16 cellular contexts compared by ENCODE assay signal in genomic region chr17:76881408-76881807, GRCh38. TPM values are rescaled to one million over a fixed set of nuclear protein-coding genes. Genes with fewer than 3 reads are reported as not detected.
DNase-seq lines count a peak whose midpoint lies in the region; ATAC-seq and TF ChIP-seq lines count a peak whose summit lies in the region.
"Had no signal": no experiment of that assay in that cellular context is flagged by ENCODE, and none has a peak within 500 bp of the region (broad histone marks: within the 10 kb centered on the region; RNA-seq: fewer than 3 reads in every experiment).

No MANE protein-coding gene starts in this region.

- DNase-seq in glutamatergic neuron (no peak), osteoblast (ENCODE audit: insufficient read length, low spot score, missing footprints) (peak; percentile 17), GM13977 (ENCODE audit: low spot score) (no peak)
- DNase-seq in activated CD4-positive, alpha-beta T cell treated with anti-CD3 and anti-CD28 coated beads, Interleukin-2, amount 50 U/mL, for 4 hours, result no peak
- DNase-seq: CD4-positive, alpha-beta T cell; CD8-positive, alpha-beta memory T cell; DMS 273 treated with DMSO at 0.1 percent for 48 hours; DMS79; EL; GDM1; GOT3 had no signal

- TF ChIP-seq CTCF in HEK293 (tag by site-specific recombination; IDR thresholded peaks at IDR 0.05) (no peak), glutamatergic neuron (IDR thresholded peaks at IDR 0.05; ENCODE audit: partially characterized antibody, unreplicated experiment) (no peak), osteoblast (IDR thresholded peaks at IDR 0.05; ENCODE audit: extremely low read depth, low read depth, low read length) (no peak), GM13977 (IDR thresholded peaks at IDR 0.05; ENCODE audit: extremely low read depth, insufficient read depth, missing control alignments) (no peak)

- H3K9me3 ChIP-seq in HEK293 (ENCODE audit: control insufficient read depth, insufficient read depth, low read depth, low read length), result no peaks in the 10 kb centered on the region
- H3K9me3 ChIP-seq in osteoblast (ENCODE audit: low read depth, low read length), result no peaks in the 10 kb centered on the region
- H3K9me3 ChIP-seq: HAP-1 had no signal

- no peaks in the 10 kb centered on the region for H4K20me1 ChIP-seq in osteoblast (ENCODE audit: insufficient read depth, low read length)

- POLR2A ChIA-PET in HEK293 (lab: Yijun Ruan, JAX), result no interaction called here

- peaks cover 2% of the 10 kb centered on the region for H3K27me3 Mint-ChIP-seq in glutamatergic neuron (ENCODE audit: unreplicated experiment)
- H3K27me3 Mint-ChIP-seq: CD4-positive, alpha-beta T cell had no signal

- H3K27ac Mint-ChIP-seq in glutamatergic neuron (ENCODE audit: unreplicated experiment), result no peak overlapping the region
- H3K27ac Mint-ChIP-seq: CD14-positive monocyte; CD4-positive, alpha-beta T cell; CD8-positive, alpha-beta memory T cell had no signal

- H3K79me2 ChIP-seq in osteoblast (ENCODE audit: insufficient read depth, low read length), result no peaks in the 10 kb centered on the region

- no peaks in the 10 kb centered on the region for H3K9me3 Mint-ChIP-seq in glutamatergic neuron (ENCODE audit: unreplicated experiment)
- H3K9me3 Mint-ChIP-seq: CD4-positive, alpha-beta T cell; CD8-positive, alpha-beta memory T cell had no signal

- peak overlapping the region; percentile 43 for H3K4me3 Mint-ChIP-seq in glutamatergic neuron (ENCODE audit: unreplicated experiment)
- H3K4me3 Mint-ChIP-seq: CD14-positive monocyte; CD4-positive, alpha-beta T cell; CD8-positive, alpha-beta memory T cell had no signal

- CTCF ChIA-PET in HEK293 (lab: Yijun Ruan, JAX), result no interaction called here

- no peak overlapping the region for H3K4me2 ChIP-seq in osteoblast (ENCODE audit: insufficient read depth, low read length)

- no peak overlapping the region for H3K27ac ChIP-seq in HEK293 (ENCODE audit: extremely low read depth, low read depth, low read length)
- no peak overlapping the region for H3K27ac ChIP-seq in osteoblast (ENCODE audit: low read depth, low read length)

- in situ Hi-C loops in GM13977 (cut with MboI; ENCODE audit: low pct_unique_long_range_greater_than_20kb, low sequenced_read_pairs, unreplicated experiment), result no loop called here

- no peaks in the 10 kb centered on the region for H3K4me1 ChIP-seq in HEK293 (ENCODE audit: control insufficient read depth, insufficient read depth, low read length)
- no peaks in the 10 kb centered on the region for H3K4me1 ChIP-seq in osteoblast (ENCODE audit: insufficient read depth, low read length)
- H3K4me1 ChIP-seq: HAP-1 had no signal

- H3K27me3 ChIP-seq in osteoblast (ENCODE audit: insufficient read depth, low read length), result peaks cover 12% of the 10 kb centered on the region

- ATAC-seq in GM18870 (IDR thresholded peaks at IDR 0.05; ENCODE audit: unreplicated experiment), result no peak
- ATAC-seq: GM12878 had no signal

- H3K36me3 ChIP-seq in HEK293 (ENCODE audit: control insufficient read depth in 2 of 2, insufficient read depth in 1 of 2, low read length in 2 of 2) (no peaks in the 10 kb centered on the region), osteoblast (ENCODE audit: insufficient read depth, low read length) (no peaks in the 10 kb centered on the region)
- H3K36me3 ChIP-seq: HAP-1 had no signal

- H3K36me3 Mint-ChIP-seq in glutamatergic neuron (ENCODE audit: unreplicated experiment), result no peaks in the 10 kb centered on the region
- H3K36me3 Mint-ChIP-seq: CD14-positive monocyte; CD8-positive, alpha-beta memory T cell had no signal

- H3K4me3 ChIP-seq in HEK293 (ENCODE audit: low read depth, low read length) (no peak overlapping the region), osteoblast (ENCODE audit: insufficient read depth, low read length) (no peak overlapping the region)
- H3K4me3 ChIP-seq: GM12878, HAP-1 had no signal

- H2AFZ ChIP-seq in osteoblast (ENCODE audit: low read length), result no peak overlapping the region

- H3K4me1 Mint-ChIP-seq in glutamatergic neuron (ENCODE audit: low read depth, unreplicated experiment), result peaks cover 14% of the 10 kb centered on the region
- H3K4me1 Mint-ChIP-seq: CD14-positive monocyte; CD8-positive, alpha-beta memory T cell had no signal

TF ChIP-seq in HEK293, 187 proteins besides CTCF, POLR2A, EP300 and RAD21:
- TF ChIP-seq, protein P1, sequence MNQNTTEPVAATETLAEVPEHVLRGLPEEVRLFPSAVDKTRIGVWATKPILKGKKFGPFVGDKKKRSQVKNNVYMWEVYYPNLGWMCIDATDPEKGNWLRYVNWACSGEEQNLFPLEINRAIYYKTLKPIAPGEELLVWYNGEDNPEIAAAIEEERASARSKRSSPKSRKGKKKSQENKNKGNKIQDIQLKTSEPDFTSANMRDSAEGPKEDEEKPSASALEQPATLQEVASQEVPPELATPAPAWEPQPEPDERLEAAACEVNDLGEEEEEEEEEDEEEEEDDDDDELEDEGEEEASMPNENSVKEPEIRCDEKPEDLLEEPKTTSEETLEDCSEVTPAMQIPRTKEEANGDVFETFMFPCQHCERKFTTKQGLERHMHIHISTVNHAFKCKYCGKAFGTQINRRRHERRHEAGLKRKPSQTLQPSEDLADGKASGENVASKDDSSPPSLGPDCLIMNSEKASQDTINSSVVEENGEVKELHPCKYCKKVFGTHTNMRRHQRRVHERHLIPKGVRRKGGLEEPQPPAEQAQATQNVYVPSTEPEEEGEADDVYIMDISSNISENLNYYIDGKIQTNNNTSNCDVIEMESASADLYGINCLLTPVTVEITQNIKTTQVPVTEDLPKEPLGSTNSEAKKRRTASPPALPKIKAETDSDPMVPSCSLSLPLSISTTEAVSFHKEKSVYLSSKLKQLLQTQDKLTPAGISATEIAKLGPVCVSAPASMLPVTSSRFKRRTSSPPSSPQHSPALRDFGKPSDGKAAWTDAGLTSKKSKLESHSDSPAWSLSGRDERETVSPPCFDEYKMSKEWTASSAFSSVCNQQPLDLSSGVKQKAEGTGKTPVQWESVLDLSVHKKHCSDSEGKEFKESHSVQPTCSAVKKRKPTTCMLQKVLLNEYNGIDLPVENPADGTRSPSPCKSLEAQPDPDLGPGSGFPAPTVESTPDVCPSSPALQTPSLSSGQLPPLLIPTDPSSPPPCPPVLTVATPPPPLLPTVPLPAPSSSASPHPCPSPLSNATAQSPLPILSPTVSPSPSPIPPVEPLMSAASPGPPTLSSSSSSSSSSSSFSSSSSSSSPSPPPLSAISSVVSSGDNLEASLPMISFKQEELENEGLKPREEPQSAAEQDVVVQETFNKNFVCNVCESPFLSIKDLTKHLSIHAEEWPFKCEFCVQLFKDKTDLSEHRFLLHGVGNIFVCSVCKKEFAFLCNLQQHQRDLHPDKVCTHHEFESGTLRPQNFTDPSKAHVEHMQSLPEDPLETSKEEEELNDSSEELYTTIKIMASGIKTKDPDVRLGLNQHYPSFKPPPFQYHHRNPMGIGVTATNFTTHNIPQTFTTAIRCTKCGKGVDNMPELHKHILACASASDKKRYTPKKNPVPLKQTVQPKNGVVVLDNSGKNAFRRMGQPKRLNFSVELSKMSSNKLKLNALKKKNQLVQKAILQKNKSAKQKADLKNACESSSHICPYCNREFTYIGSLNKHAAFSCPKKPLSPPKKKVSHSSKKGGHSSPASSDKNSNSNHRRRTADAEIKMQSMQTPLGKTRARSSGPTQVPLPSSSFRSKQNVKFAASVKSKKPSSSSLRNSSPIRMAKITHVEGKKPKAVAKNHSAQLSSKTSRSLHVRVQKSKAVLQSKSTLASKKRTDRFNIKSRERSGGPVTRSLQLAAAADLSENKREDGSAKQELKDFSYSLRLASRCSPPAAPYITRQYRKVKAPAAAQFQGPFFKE (tag by site-specific recombination; IDR thresholded peaks at IDR 0.05; ENCODE audit: borderline replicate concordance), result no peak
- TF ChIP-seq ZBTB20 (tag by site-specific recombination; IDR thresholded peaks at IDR 0.05), result peak; percentile 77

RNA-seq across cellular contexts. Expression of gene MGAT5B, which starts 13.2 kb away (rescaled TPM):
- total RNA-seq in glutamatergic neuron (ENCODE audit: unreplicated experiment) (22.9 TPM), osteoblast (0.36 and 0.59 TPM in 2 replicates)

Comparison
In these comparisons a context has a peak if more than half of its experiments do, and no peak if none do; other contexts are left out.
1. RNA of gene MGAT5B, which starts 13.2 kb away (total RNA-seq): 22.9 TPM in glutamatergic neuron (single experiment); 0.36 to 0.59 TPM in osteoblast; every median in the first group is over 10 times any median in the second.